ENCODE assay signal across 8 cellular contexts in the genomic region with DNA sequence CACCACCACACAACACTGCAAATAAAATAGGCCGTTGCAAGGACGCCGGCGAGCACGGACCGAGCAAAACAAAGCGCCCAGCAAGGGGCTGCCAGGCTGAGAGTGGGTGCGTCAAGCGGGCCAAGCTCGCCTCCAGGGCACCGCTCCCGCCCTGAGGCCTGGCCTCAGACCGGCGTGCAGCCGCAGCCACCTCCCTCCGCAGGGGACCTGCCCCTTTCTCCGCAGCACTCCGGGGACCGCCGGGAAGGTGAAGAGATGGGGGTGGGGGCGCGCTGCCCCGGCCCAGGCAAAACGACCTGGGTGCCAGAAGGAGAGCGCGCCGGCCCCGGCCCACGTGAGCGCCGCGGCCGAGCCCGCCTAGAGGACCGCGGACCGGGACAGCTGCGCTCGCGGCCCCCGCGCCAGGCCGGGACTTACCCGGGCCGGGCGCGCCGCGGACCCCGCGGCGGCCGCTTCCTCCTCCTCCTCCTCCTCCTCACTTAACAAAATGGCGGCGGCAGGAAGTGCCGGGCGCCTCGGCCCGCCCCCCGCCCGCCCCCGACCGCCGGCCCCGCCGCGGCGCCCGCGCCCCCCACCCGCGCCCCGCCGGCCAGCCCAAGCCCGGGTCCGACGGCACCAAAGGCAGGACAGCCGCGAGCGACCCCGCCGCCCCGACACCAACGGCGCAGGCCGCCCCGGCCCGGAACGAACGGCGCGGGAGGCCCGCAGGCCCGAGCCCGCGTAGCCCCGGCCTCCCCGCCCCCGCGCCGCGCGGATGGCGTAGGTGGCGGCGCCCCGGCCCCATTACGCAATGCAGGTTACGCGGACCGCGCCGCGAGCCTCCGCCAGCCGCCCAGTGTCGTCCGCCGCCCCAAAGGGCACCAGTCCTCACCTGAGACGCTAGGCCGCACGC. TPM values are rescaled to one million over a fixed set of nuclear protein-coding genes. Genes with fewer than 3 reads are reported as not detected.
DNase-seq lines count a peak whose midpoint lies in the region; FAIRE-seq and TF ChIP-seq lines count a peak whose summit lies in the region.

No MANE protein-coding gene starts in this region.

- no peaks in the 10 kb centered on the region for H3K9me1 ChIP-seq in endothelial cell of umbilical vein (replicated peaks; ENCODE audit: control insufficient read depth, extremely low read depth, insufficient read depth, low read length)

- H3K4me1 ChIP-seq in endothelial cell of umbilical vein (ENCODE audit: control insufficient read depth, extremely low read depth, insufficient read depth, low read length) (peaks cover 24% of the 10 kb centered on the region), muscle layer of colon (ENCODE audit: insufficient read depth, low read length) (peaks cover 37% of the 10 kb centered on the region)

- no TSS peak for BruUV-seq in endothelial cell of umbilical vein (replicated peaks; lab: Mats Ljungman, UMichigan)

- no peak overlapping the region for H2AFZ ChIP-seq in endothelial cell of umbilical vein (ENCODE audit: low read depth, low read length)

- CTCF ChIA-PET in endothelial cell of umbilical vein (lab: Charles Lee), result interaction anchor here (1.0 to 1.3 kb wide), 2 partner anchors 80 to 231 kb away, joined by 5 read pairs; no protein-coding TSS in a partner anchor

- intact Hi-C loops in endothelial cell of umbilical vein (cut with micrococcal nuclease), result loop anchor here (1.0 to 2.0 kb wide), 3 partner anchors 48 to 225 kb away; a partner anchor contains a TSS

- H3K4me3 Mint-ChIP-seq in HFFc6, result peak overlapping the region; percentile 99

- H3K9ac ChIP-seq in endothelial cell of umbilical vein (replicated peaks; ENCODE audit: extremely low read depth, insufficient read depth, low read length) (peak overlapping the region; percentile 96), muscle layer of colon (ENCODE audit: low read length) (peak overlapping the region; percentile 51)

- POLR2A ChIA-PET in endothelial cell of umbilical vein (lab: Charles Lee), result no interaction called here

- peaks cover 29% of the 10 kb centered on the region for H4K20me1 ChIP-seq in endothelial cell of umbilical vein (replicated peaks; ENCODE audit: control insufficient read depth, extremely low read depth, insufficient read depth, low read length)

- H3K4me1 Mint-ChIP-seq in HFFc6 (ENCODE audit: low read depth), result peaks cover 53% of the 10 kb centered on the region

- DNase-seq in GM12865 (ENCODE audit: low read depth) (peak; percentile 67), HFFc6 (no peak), NCI-H446 treated with DMSO at 0.1 percent for 48 hours (lab: John Stamatoyannopoulos, UW) (peak; percentile 3), endothelial cell of umbilical vein (ENCODE audit: low read depth, low spot score) (no peak), NCI-H774 (lab: John Stamatoyannopoulos, UW) (no peak)
- peak; percentile 71 for DNase-seq in activated CD8-positive, alpha-beta memory T cell treated with anti-CD3 and anti-CD28 coated beads, Interleukin-2, amount 50 U/mL, for 4 hours
- peak; percentile 14 for DNase-seq in stimulated activated CD8-positive, alpha-beta memory T cell treated with anti-CD3 and anti-CD28 coated beads, Interleukin-7, amount 100 ng/mL, for 24 hours (ENCODE audit: low read depth)

- H3K4me2 ChIP-seq in endothelial cell of umbilical vein (ENCODE audit: insufficient read depth, low read length), result peak overlapping the region; percentile 80

- dilution Hi-C loops in endothelial cell of umbilical vein (cut with MboI; ENCODE audit: extremely low pct_ligation_motif_present, low sequenced_read_pairs), result no loop called here

- TF ChIP-seq CTCF in GM12865 (IDR thresholded peaks at IDR 0.05; ENCODE audit: insufficient read depth, low read depth, low read length, missing control alignments), result no peak
- no peak for TF ChIP-seq CTCF in HFFc6 (IDR thresholded peaks at IDR 0.05)
- no peak for TF ChIP-seq CTCF in endothelial cell of umbilical vein (IDR thresholded peaks at IDR 0.05; ENCODE audit: extremely low read depth in 1 of 2, insufficient read depth in 1 of 2, low read depth in 1 of 2, low read length in 2 of 2)

- H3K4me3 ChIP-seq in GM12865 (ENCODE audit: low read depth, low read length) (peak overlapping the region; percentile 80), endothelial cell of umbilical vein (replicated peaks in 1 of 3; ENCODE audit: insufficient read depth in 1 of 3, low read depth in 1 of 3, low read length in 3 of 3) (peak overlapping the region; percentile 74 to 92 (median 82)), muscle layer of colon (ENCODE audit: low read depth in 1 of 2, low read length in 2 of 2) (peak overlapping the region; percentile 86 to 91)

- peaks cover 6% of the 10 kb centered on the region for H3K27me3 Mint-ChIP-seq in HFFc6 (ENCODE audit: insufficient read depth)

- no peaks in the 10 kb centered on the region for H3K9me3 Mint-ChIP-seq in HFFc6

- TF ChIP-seq POLR2A in endothelial cell of umbilical vein (IDR thresholded peaks at IDR 0.05; ENCODE audit: low read depth, low read length), result no peak

- H3K27ac ChIP-seq in endothelial cell of umbilical vein (ENCODE audit: insufficient read depth, low read depth, low read length), result peak overlapping the region; percentile 86
- H3K27ac ChIP-seq in muscle layer of colon (ENCODE audit: low read depth, low read length), result peak overlapping the region; percentile 96

- H3K36me3 ChIP-seq in endothelial cell of umbilical vein (ENCODE audit: control insufficient read depth in 2 of 2, extremely low read depth in 1 of 2, insufficient read depth in 2 of 2, low read length in 2 of 2), result no peaks in the 10 kb centered on the region
- no peaks in the 10 kb centered on the region for H3K36me3 ChIP-seq in muscle layer of colon (ENCODE audit: insufficient read depth, low read length)

- H3K79me2 ChIP-seq in endothelial cell of umbilical vein (ENCODE audit: control insufficient read depth, insufficient read depth, low read length), result peaks cover 60% of the 10 kb centered on the region

- H3K27me3 ChIP-seq in endothelial cell of umbilical vein (ENCODE audit: control insufficient read depth in 2 of 2, insufficient read depth in 2 of 2, low read length in 2 of 2), result no peaks in the 10 kb centered on the region
- H3K27me3 ChIP-seq in muscle layer of colon (ENCODE audit: control insufficient read depth in 1 of 2, insufficient read depth in 2 of 2, low read length in 2 of 2), result no peaks in the 10 kb centered on the region

- H3K9me3 ChIP-seq in endothelial cell of umbilical vein (replicated peaks; ENCODE audit: control insufficient read depth, insufficient read depth, low read length) (no peaks in the 10 kb centered on the region), muscle layer of colon (ENCODE audit: low read length) (no peaks in the 10 kb centered on the region)

- peaks cover 11% of the 10 kb centered on the region; the same call in 1 of the 2 replicates for H3K36me3 Mint-ChIP-seq in HFFc6 (ENCODE audit: low read depth)

- no peak for FAIRE-seq in endothelial cell of umbilical vein (lab: Jason Lieb, UNC)

- peak overlapping the region; percentile 99 for H3K27ac Mint-ChIP-seq in HFFc6

TF ChIP-seq in endothelial cell of umbilical vein, 7 proteins besides CTCF, POLR2A, EP300 and RAD21:
- TF ChIP-seq MYC (IDR thresholded peaks at IDR 0.05; ENCODE audit: low read depth, low read length), result no peak
- TF ChIP-seq FOS (IDR thresholded peaks at IDR 0.05; ENCODE audit: borderline replicate concordance, insufficient read depth, low read length), result no peak
- no peak for TF ChIP-seq POLR2AphosphoS5 (IDR thresholded peaks at IDR 0.05; ENCODE audit: insufficient read depth, low read depth, low read length)

RNA-seq across cellular contexts. Expression of a gene that starts 0.7 kb away (rescaled TPM):
- total RNA-seq in HFFc6 (2021; fragmentation: NEBNext Ultra II Directional; extraction: Animal tissue kit (Norgen Biotek cat#: 25700)), result 10 to 100 TPM; 74.9 to 85.2 (median 81.5) TPM
- 117 and 125 TPM in 2 replicates for total RNA-seq in endothelial cell of umbilical vein
- polyA plus RNA-seq in endothelial cell of umbilical vein, result 13.6 and 14.9 TPM in 2 replicates
- 14.0 and 15.6 TPM in 2 replicates for polyA plus RNA-seq in endothelial cell of umbilical vein (2011; cell fraction: cytosol; rRNA removed)
- polyA plus RNA-seq in endothelial cell of umbilical vein (2011; cell fraction: nucleus; rRNA removed), result 44.5 and 50.2 TPM in 2 replicates
- polyA plus RNA-seq in endothelial cell of umbilical vein (2012), result 48.3 and 58.7 TPM in 2 replicates
- 40.4 and 56.9 TPM in 2 replicates for polyA minus RNA-seq in endothelial cell of umbilical vein
- polyA minus RNA-seq in endothelial cell of umbilical vein (2011; cell fraction: cytosol; rRNA and poly(A)+ RNA removed), result 38.2 TPM
- polyA minus RNA-seq in endothelial cell of umbilical vein (2011; cell fraction: nucleus; rRNA and poly(A)+ RNA removed), result 61.6 and 83.6 TPM in 2 replicates

RNA-seq across cellular contexts. Expression of a gene that starts 47.9 kb away (rescaled TPM):
- total RNA-seq in HFFc6 (2021; fragmentation: NEBNext Ultra II Directional; extraction: Animal tissue kit (Norgen Biotek cat#: 25700)), result 10 to 100 TPM; 22.8 to 31.2 (median 29.6) TPM
- total RNA-seq in endothelial cell of umbilical vein, result 42.6 and 44.1 TPM in 2 replicates
- 16.4 and 18.3 TPM in 2 replicates for polyA plus RNA-seq in endothelial cell of umbilical vein
- polyA plus RNA-seq in endothelial cell of umbilical vein (2011; cell fraction: cytosol; rRNA removed), result 13.0 and 13.1 TPM in 2 replicates
- polyA plus RNA-seq in endothelial cell of umbilical vein (2011; cell fraction: nucleus; rRNA removed), result 45.0 and 45.9 TPM in 2 replicates
- 17.8 and 19.7 TPM in 2 replicates for polyA plus RNA-seq in endothelial cell of umbilical vein (2012)
- 10.4 and 12.7 TPM in 2 replicates for polyA minus RNA-seq in endothelial cell of umbilical vein
- 17.8 TPM for polyA minus RNA-seq in endothelial cell of umbilical vein (2011; cell fraction: cytosol; rRNA and poly(A)+ RNA removed)
- 15.2 and 16.5 TPM in 2 replicates for polyA minus RNA-seq in endothelial cell of umbilical vein (2011; cell fraction: nucleus; rRNA and poly(A)+ RNA removed)

Comparison
In these comparisons a context has a peak if more than half of its experiments do, and no peak if none do; other contexts are left out.
1. DNase-seq: peak in GM12865 (single experiment), NCI-H446 treated with DMSO at 0.1 percent for 48 hours (single experiment), activated CD8-positive, alpha-beta memory T cell treated with anti-CD3 and anti-CD28 coated beads, Interleukin-2, amount 50 U/mL, for 4 hours (single experiment) and stimulated activated CD8-positive, alpha-beta memory T cell treated with anti-CD3 and anti-CD28 coated beads, Interleukin-7, amount 100 ng/mL, for 24 hours (single experiment); none in HFFc6 (single experiment), endothelial cell of umbilical vein (single experiment) and NCI-H774 (single experiment).
2. Peak in every context shown above with its lines, with median percentiles within 50 percentile points of each other: H3K4me3 ChIP-seq.